In the genomic region with DNA sequence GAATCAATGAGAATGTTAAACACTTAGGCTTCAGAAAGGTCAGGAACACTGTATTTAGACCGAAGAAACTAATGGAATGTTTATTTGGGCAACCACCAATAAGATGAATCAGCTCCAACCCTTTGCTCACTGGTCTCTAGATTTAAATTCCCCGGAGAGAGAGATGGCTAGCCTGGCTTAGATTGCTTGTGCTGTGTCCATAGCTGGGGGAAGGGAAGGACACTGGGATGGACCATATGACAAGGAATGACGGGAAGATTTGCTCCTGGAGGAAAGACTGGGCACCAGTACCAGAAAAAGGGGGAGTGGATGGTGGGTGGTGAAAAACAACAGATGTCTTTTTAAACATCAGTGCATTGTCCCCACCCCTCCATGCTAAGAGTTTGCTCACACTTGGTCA, we compare ENCODE assay signal across 15 cellular contexts.
A peak's percentile ranks its signal among the peaks of the same experiment; 100 is the strongest.
DNase-seq lines count a peak whose midpoint lies in the region; ATAC-seq lines count a peak whose summit lies in the region.
"Had no signal": no experiment of that assay in that cellular context is flagged by ENCODE, and none has a peak within 500 bp of the region (broad histone marks: within the 10 kb centered on the region; RNA-seq: fewer than 3 reads in every experiment).

No MANE protein-coding gene starts in this region.

- H3K4me3 ChIP-seq in skeletal muscle cell (ENCODE audit: low read depth, low read length) = no peak overlapping the region
- H3K4me3 ChIP-seq: Peyer's patch, tibial nerve had no signal

- DNase-seq in GM03348 (ENCODE audit: low spot score) = peak; percentile 67
- DNase-seq in RPMI7951 (ENCODE audit: low read depth) = peak; percentile 77
- peak; percentile 88 for DNase-seq in fibroblast of the conjunctiva (ENCODE audit: low read depth)
- peak; percentile 88 for DNase-seq in skeletal muscle cell (ENCODE audit: low read depth)
- no peak for DNase-seq in cortex of kidney (lab: John Stamatoyannopoulos, UW)
- no peak for DNase-seq in mesenteric fat pad (ENCODE audit: low spot score)
- DNase-seq in islet precursor cell = no peak
- DNase-seq: activated CD4-positive, alpha-beta T cell treated with anti-CD3 and anti-CD28 coated beads, Interleukin-2, amount 50 U/mL, for 48 hours; foreskin melanocyte; NCI-H1048; NCI-H510A treated with DMSO at 0.1 percent for 48 hours; Peyer's patch had no signal

- ATAC-seq in GM21526 (IDR thresholded peaks at IDR 0.05; ENCODE audit: low FRiP score, unreplicated experiment) = no peak
- ATAC-seq: HCT116 had no signal

Comparison
In these comparisons a context has a peak if more than half of its experiments do, and no peak if none do; other contexts are left out.
1. DNase-seq: peak in GM03348 (single experiment), RPMI7951 (single experiment), fibroblast of the conjunctiva (single experiment) and skeletal muscle cell (single experiment); none in cortex of kidney (single experiment), mesenteric fat pad (single experiment) and islet precursor cell (single experiment).